ENCODE assay signal across 9 cellular contexts in the genomic region with DNA sequence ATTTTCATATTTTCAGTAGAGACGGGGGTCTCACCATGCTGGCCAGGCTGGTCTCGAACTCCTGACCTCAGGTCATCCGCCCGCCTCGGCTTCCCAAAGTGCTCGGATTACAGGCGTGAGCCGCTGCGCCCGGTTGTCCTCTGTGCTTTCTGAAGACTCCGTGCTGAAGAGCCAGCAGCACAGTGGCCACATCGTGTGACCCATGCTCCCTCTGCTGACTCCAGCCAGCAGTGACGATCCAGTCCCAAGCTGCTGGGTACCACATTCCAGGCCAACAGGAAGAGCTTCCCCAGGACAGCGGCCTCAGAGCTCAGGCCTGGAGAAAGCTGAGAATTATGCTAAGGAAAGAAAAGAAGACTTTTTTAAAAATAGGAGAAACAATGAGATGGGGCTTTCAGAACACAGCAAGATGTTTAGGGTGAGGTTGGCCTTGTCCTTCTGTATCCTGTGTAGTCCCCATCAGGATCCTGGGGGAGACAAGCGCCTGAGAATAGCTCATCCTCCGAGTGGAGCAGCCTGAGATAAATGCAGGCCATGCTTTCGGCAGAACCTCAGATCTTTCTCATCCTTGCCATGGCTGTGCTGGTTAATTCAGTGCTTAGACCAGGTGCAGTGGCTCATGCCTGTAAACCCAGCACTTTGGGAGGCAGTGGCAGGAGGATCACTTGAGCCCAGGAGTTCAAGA.
DNase-seq lines count a peak whose midpoint lies in the region; ATAC-seq lines count a peak whose summit lies in the region.
"Had no signal": no experiment of that assay in that cellular context is flagged by ENCODE, and none has a peak within 500 bp of the region (broad histone marks: within the 10 kb centered on the region; RNA-seq: fewer than 3 reads in every experiment).

No MANE protein-coding gene starts in this region.

- peak; percentile 53 to 60 for ATAC-seq in left cardiac atrium
- ATAC-seq in HG03442 (IDR thresholded peaks at IDR 0.05; ENCODE audit: unreplicated experiment), result no peak
- no peak for ATAC-seq in GM21515 (IDR thresholded peaks at IDR 0.05; ENCODE audit: unreplicated experiment)

- H3K27ac ChIP-seq in substantia nigra (ENCODE audit: low read depth, low read length, poor library complexity, severe bottlenecking), result no peak overlapping the region

- intact Hi-C loops in left cardiac atrium (cut with DNase I), result loop anchor here (10.0 kb wide), 2 partner anchors 193 to 203 kb away; no protein-coding TSS in a partner anchor

- peak; percentile 15 for DNase-seq in NCI-H2227 (lab: John Stamatoyannopoulos, UW; ENCODE audit: unreplicated experiment)
- no peak for DNase-seq in NCI-H2227 treated with DMSO at 0.1 percent for 48 hours (lab: John Stamatoyannopoulos, UW)
- peak; percentile 26 for DNase-seq in RPMI8226
- DNase-seq in left cardiac atrium, result peak; percentile 23
- peak in 25 of 49 donors; percentile 6 to 59 (median 22) for DNase-seq in substantia nigra (lab: John Stamatoyannopoulos, UW)
- DNase-seq in hippocampal formation (lab: John Stamatoyannopoulos, UW), result no peak
- DNase-seq: CD4-positive, CD25-positive, alpha-beta regulatory T cell had no signal

Comparison
In these comparisons a context has a peak if more than half of its experiments do, and no peak if none do; other contexts are left out.
1. DNase-seq: peak in NCI-H2227 (single experiment), RPMI8226 (single experiment), left cardiac atrium (single experiment) and substantia nigra (25 of 49); none in NCI-H2227 treated with DMSO at 0.1 percent for 48 hours (single experiment) and hippocampal formation (0 of 2).
2. ATAC-seq: peak in left cardiac atrium (2 of 2); none in HG03442 (single experiment) and GM21515 (single experiment).